ENCODE assay signal across 1 cellular context in genomic region chr19:7393934-7394508, GRCh38.
TF ChIP-seq lines count a peak whose summit lies in the region.

No MANE protein-coding gene starts in this region.

TF ChIP-seq in K562, 482 proteins besides CTCF, POLR2A, EP300 and RAD21 (continued from another document):
- TF ChIP-seq, protein P1, sequence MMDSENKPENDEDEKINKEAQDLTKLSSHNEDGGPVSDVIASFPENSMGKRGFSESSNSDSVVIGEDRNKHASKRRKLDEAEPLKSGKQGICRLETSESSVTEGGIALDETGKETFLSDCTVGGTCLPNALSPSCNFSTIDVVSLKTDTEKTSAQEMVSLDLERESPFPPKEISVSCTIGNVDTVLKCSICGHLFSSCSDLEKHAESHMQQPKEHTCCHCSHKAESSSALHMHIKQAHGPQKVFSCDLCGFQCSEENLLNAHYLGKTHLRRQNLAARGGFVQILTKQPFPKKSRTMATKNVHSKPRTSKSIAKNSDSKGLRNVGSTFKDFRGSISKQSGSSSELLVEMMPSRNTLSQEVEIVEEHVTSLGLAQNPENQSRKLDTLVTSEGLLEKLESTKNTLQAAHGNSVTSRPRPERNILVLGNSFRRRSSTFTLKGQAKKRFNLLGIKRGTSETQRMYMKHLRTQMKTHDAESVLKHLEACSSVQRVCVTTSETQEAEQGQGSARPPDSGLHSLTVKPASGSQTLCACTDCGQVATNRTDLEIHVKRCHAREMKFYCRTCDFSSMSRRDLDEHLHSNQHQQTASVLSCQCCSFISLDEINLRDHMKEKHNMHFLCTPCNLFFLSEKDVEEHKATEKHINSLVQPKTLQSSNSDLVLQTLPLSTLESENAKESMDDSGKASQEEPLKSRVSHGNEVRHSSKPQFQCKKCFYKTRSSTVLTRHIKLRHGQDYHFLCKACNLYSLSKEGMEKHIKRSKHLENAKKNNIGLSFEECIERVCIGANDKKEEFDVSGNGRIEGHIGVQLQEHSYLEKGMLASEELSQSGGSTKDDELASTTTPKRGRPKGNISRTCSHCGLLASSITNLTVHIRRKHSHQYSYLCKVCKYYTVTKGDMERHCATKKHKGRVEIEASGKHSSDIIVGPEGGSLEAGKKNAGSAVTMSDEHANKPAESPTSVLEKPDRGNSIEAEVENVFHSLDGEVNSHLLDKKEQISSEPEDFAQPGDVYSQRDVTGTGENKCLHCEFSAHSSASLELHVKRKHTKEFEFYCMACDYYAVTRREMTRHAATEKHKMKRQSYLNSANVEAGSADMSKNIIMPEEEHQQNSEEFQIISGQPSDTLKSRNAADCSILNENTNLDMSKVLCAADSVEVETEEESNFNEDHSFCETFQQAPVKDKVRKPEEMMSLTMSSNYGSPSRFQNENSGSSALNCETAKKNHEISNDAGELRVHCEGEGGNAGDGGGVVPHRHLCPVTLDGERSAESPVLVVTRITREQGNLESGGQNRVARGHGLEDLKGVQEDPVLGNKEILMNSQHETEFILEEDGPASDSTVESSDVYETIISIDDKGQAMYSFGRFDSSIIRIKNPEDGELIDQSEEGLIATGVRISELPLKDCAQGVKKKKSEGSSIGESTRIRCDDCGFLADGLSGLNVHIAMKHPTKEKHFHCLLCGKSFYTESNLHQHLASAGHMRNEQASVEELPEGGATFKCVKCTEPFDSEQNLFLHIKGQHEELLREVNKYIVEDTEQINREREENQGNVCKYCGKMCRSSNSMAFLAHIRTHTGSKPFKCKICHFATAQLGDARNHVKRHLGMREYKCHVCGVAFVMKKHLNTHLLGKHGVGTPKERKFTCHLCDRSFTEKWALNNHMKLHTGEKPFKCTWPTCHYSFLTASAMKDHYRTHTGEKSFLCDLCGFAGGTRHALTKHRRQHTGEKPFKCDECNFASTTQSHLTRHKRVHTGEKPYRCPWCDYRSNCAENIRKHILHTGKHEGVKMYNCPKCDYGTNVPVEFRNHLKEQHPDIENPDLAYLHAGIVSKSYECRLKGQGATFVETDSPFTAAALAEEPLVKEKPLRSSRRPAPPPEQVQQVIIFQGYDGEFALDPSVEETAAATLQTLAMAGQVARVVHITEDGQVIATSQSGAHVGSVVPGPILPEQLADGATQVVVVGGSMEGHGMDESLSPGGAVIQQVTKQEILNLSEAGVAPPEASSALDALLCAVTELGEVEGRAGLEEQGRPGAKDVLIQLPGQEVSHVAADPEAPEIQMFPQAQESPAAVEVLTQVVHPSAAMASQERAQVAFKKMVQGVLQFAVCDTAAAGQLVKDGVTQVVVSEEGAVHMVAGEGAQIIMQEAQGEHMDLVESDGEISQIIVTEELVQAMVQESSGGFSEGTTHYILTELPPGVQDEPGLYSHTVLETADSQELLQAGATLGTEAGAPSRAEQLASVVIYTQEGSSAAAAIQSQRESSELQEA (IDR thresholded peaks at IDR 0.05; ENCODE audit: low read depth): no peak
- TF ChIP-seq EGR1 (conservative IDR thresholded peaks at IDR 0.05) (0 out of 2 replicates have a peak, but pooled peaks have one; percentile 7), RBM39 (optimal IDR thresholded peaks at IDR 0.05; ENCODE audit: low read depth, low read length) (no peak), ZNF57 (CRISPR knock-in tag; IDR thresholded peaks at IDR 0.05) (no peak), ELF4 (CRISPR knock-in tag; IDR thresholded peaks at IDR 0.05) (no peak), FOXP1 (CRISPR knock-in tag; IDR thresholded peaks at IDR 0.05) (no peak), ZNF696 (CRISPR knock-in tag; conservative IDR thresholded peaks at IDR 0.05) (no peak), ZNF121 (CRISPR knock-in tag; conservative IDR thresholded peaks at IDR 0.05) (peak; percentile 88), MYNN (IDR thresholded peaks at IDR 0.05) (no peak), MYNN (CRISPR knock-in tag; IDR thresholded peaks at IDR 0.05) (no peak)
- TF ChIP-seq, protein P2, sequence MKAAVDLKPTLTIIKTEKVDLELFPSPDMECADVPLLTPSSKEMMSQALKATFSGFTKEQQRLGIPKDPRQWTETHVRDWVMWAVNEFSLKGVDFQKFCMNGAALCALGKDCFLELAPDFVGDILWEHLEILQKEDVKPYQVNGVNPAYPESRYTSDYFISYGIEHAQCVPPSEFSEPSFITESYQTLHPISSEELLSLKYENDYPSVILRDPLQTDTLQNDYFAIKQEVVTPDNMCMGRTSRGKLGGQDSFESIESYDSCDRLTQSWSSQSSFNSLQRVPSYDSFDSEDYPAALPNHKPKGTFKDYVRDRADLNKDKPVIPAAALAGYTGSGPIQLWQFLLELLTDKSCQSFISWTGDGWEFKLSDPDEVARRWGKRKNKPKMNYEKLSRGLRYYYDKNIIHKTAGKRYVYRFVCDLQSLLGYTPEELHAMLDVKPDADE (conservative IDR thresholded peaks at IDR 0.05; ENCODE audit: control insufficient read depth, low read depth, low read length): no peak
